10 cellular contexts compared by ENCODE assay signal in genomic region chr13:60369242-60369641, GRCh38. TPM values are rescaled to one million over a fixed set of nuclear protein-coding genes. Genes with fewer than 3 reads are reported as not detected.
DNase-seq lines count a peak whose midpoint lies in the region; ATAC-seq, FAIRE-seq and TF ChIP-seq lines count a peak whose summit lies in the region.
"Had no signal": no experiment of that assay in that cellular context is flagged by ENCODE, and none has a peak within 500 bp of the region (broad histone marks: within the 10 kb centered on the region; RNA-seq: fewer than 3 reads in every experiment).

No MANE protein-coding gene starts in this region.

- H3K4me1 ChIP-seq in DOHH2 (ENCODE audit: control insufficient read depth, low read length): peaks cover 6% of the 10 kb centered on the region
- no peaks in the 10 kb centered on the region for H3K4me1 ChIP-seq in Panc1 (ENCODE audit: control insufficient read depth, insufficient read depth, low read length)
- no peaks in the 10 kb centered on the region for H3K4me1 ChIP-seq in HepG2 (ENCODE audit: insufficient read depth, low read length)
- no peaks in the 10 kb centered on the region for H3K4me1 ChIP-seq in sigmoid colon

- H3K4me1 Mint-ChIP-seq in activated CD4-positive, alpha-beta T cell treated with anti-CD3 and anti-CD28 coated beads, Interleukin-2, amount 10 ng/mL, durations not matched to agents 24 days and 14 days: no peaks in the 10 kb centered on the region
- H3K4me1 Mint-ChIP-seq in activated naive CD8-positive, alpha-beta T cell treated with anti-CD3 and anti-CD28 coated beads for 36 hours: no peaks in the 10 kb centered on the region

- no peak overlapping the region for H3K4me3 ChIP-seq in DOHH2 (ENCODE audit: low read length)
- H3K4me3 ChIP-seq in Panc1 (ENCODE audit: low read depth in 2 of 2, low read length in 2 of 2): no peak overlapping the region
- no peak overlapping the region for H3K4me3 ChIP-seq in HepG2 (replicated peaks in 1 of 3; ENCODE audit: insufficient read depth in 1 of 3, low read depth in 2 of 3, low read length in 3 of 3)
- H3K4me3 ChIP-seq in sigmoid colon: no peak overlapping the region
- H3K4me3 ChIP-seq: coronary artery had no signal

- BruUV-seq in Panc1 (replicated peaks; lab: Mats Ljungman, UMichigan): no TSS peak
- no TSS peak for BruUV-seq in HepG2 (replicated peaks; lab: Mats Ljungman, UMichigan)

- no peak for TF ChIP-seq EP300 in HepG2 (IDR thresholded peaks at IDR 0.05; ENCODE audit: low read depth in 2 of 2, low read length in 2 of 2)
- TF ChIP-seq EP300 in HepG2 (CRISPR knock-in tag; IDR thresholded peaks at IDR 0.05; ENCODE audit: borderline replicate concordance): no peak
- no peak for TF ChIP-seq EP300 in sigmoid colon (IDR thresholded peaks at IDR 0.05)

- no peak for DNase-seq in Panc1 (ENCODE audit: low read depth, low spot score)
- DNase-seq in HepG2 (ENCODE audit: low spot score): no peak
- DNase-seq in activated CD4-positive, alpha-beta T cell treated with anti-CD3 and anti-CD28 coated beads, Interleukin-2, amount 10 ng/mL, durations not matched to agents 24 days and 14 days: no peak
- no peak for DNase-seq in sigmoid colon
- no peak for DNase-seq in activated naive CD8-positive, alpha-beta T cell treated with anti-CD3 and anti-CD28 coated beads for 36 hours
- DNase-seq: stimulated activated naive CD4-positive, alpha-beta T cell treated with Interleukin-2 at 50 U/mL for 16 hours had no signal

- in situ Hi-C loops in Panc1 (cut with HindIII; ENCODE audit: low pct_unique_long_range_greater_than_20kb, low sequenced_read_pairs) (no loop called here), HepG2 (cut with HindIII; ENCODE audit: extremely low pct_ligation_motif_present, low pct_unique_long_range_greater_than_20kb) (no loop called here)

- H3K4me3 Mint-ChIP-seq in activated CD4-positive, alpha-beta T cell treated with anti-CD3 and anti-CD28 coated beads, Interleukin-2, amount 10 ng/mL, durations not matched to agents 24 days and 14 days: no peak overlapping the region
- H3K4me3 Mint-ChIP-seq in activated naive CD8-positive, alpha-beta T cell treated with anti-CD3 and anti-CD28 coated beads for 36 hours: no peak overlapping the region

- no peaks in the 10 kb centered on the region for H3K27me3 Mint-ChIP-seq in activated CD4-positive, alpha-beta T cell treated with anti-CD3 and anti-CD28 coated beads, Interleukin-2, amount 10 ng/mL, durations not matched to agents 24 days and 14 days
- no peaks in the 10 kb centered on the region for H3K27me3 Mint-ChIP-seq in activated naive CD8-positive, alpha-beta T cell treated with anti-CD3 and anti-CD28 coated beads for 36 hours

- intact Hi-C loops in Panc1 (cut with micrococcal nuclease; ENCODE audit: unreplicated experiment) (no loop called here), HepG2 (cut with micrococcal nuclease; ENCODE audit: unreplicated experiment) (no loop called here), sigmoid colon (cut with DNase I) (no loop called here)
- intact Hi-C loops in activated CD4-positive, alpha-beta T cell treated with anti-CD3 and anti-CD28 coated beads, Interleukin-2, amount 10 ng/mL, durations not matched to agents 24 days and 14 days (cut with micrococcal nuclease): no loop called here

- TF ChIP-seq RAD21 in HepG2 (CRISPR knock-in tag; IDR thresholded peaks at IDR 0.05): no peak

- H3K79me2 ChIP-seq in DOHH2 (ENCODE audit: control insufficient read depth, low read length) (no peaks in the 10 kb centered on the region), HepG2 (ENCODE audit: insufficient read depth, low read length) (no peaks in the 10 kb centered on the region)

- no peak for FAIRE-seq in HepG2 (lab: Jason Lieb, UNC)

- H3K9me3 Mint-ChIP-seq in activated CD4-positive, alpha-beta T cell treated with anti-CD3 and anti-CD28 coated beads, Interleukin-2, amount 10 ng/mL, durations not matched to agents 24 days and 14 days: no peaks in the 10 kb centered on the region
- peaks cover 1% of the 10 kb centered on the region for H3K9me3 Mint-ChIP-seq in activated naive CD8-positive, alpha-beta T cell treated with anti-CD3 and anti-CD28 coated beads for 36 hours

- H3K4me2 ChIP-seq in DOHH2 (ENCODE audit: low read length) (no peak overlapping the region), HepG2 (ENCODE audit: low read depth, low read length) (no peak overlapping the region)

- H3K36me3 ChIP-seq in DOHH2 (ENCODE audit: control insufficient read depth, low read length) (no peaks in the 10 kb centered on the region), Panc1 (ENCODE audit: control insufficient read depth, insufficient read depth, low read length) (no peaks in the 10 kb centered on the region), HepG2 (replicated peaks in 1 of 2; ENCODE audit: control insufficient read depth in 1 of 2, insufficient read depth in 2 of 2, low read length in 2 of 2) (no peaks in the 10 kb centered on the region), sigmoid colon (no peaks in the 10 kb centered on the region)

- no peak overlapping the region for H3K9ac ChIP-seq in HepG2 (ENCODE audit: insufficient read depth, low read depth, low read length)

- POLR2A ChIA-PET in Panc1 (lab: Charles Lee): no interaction called here
- POLR2A ChIA-PET in HepG2 (lab: Yijun Ruan, JAX): no interaction called here

- no peaks in the 10 kb centered on the region for H3K9me3 ChIP-seq in DOHH2 (ENCODE audit: control insufficient read depth, insufficient read depth, low read length)
- H3K9me3 ChIP-seq in Panc1 (ENCODE audit: control insufficient read depth, insufficient read depth, low read depth, low read length): no peaks in the 10 kb centered on the region
- no peaks in the 10 kb centered on the region for H3K9me3 ChIP-seq in HepG2 (ENCODE audit: low read length)
- no peaks in the 10 kb centered on the region for H3K9me3 ChIP-seq in sigmoid colon

- no peak overlapping the region for H3K27ac Mint-ChIP-seq in activated CD4-positive, alpha-beta T cell treated with anti-CD3 and anti-CD28 coated beads, Interleukin-2, amount 10 ng/mL, durations not matched to agents 24 days and 14 days
- no peak overlapping the region for H3K27ac Mint-ChIP-seq in activated naive CD8-positive, alpha-beta T cell treated with anti-CD3 and anti-CD28 coated beads for 36 hours

- ATAC-seq in GM21737 (IDR thresholded peaks at IDR 0.05; ENCODE audit: unreplicated experiment): peak; percentile 57
- no peak for ATAC-seq in Panc1
- ATAC-seq in HepG2: peak; percentile 46; the same call in 2 of the 3 replicates
- no peak for ATAC-seq in GM21367 (IDR thresholded peaks at IDR 0.05; ENCODE audit: unreplicated experiment)

- H3F3A ChIP-seq in DOHH2 (ENCODE audit: control insufficient read depth, insufficient read depth): no peaks in the 10 kb centered on the region

- H4K20me1 ChIP-seq in DOHH2 (ENCODE audit: control insufficient read depth, insufficient read depth, low read depth, low read length) (no peaks in the 10 kb centered on the region), HepG2 (ENCODE audit: insufficient read depth, low read length) (no peaks in the 10 kb centered on the region)

- TF ChIP-seq POLR2A in HepG2 (IDR thresholded peaks at IDR 0.05; ENCODE audit: insufficient read depth in 1 of 2, low read depth in 2 of 2, low read length in 2 of 2): no peak
- TF ChIP-seq POLR2A in sigmoid colon (IDR thresholded peaks at IDR 0.05): no peak

- CTCF ChIA-PET in Panc1 (lab: Charles Lee) (no interaction called here), HepG2 (lab: Yijun Ruan, JAX; ENCODE audit: low intra/inter-chr PET ratio, low total read pairs) (no interaction called here)

- TF ChIP-seq CTCF in DOHH2 (IDR thresholded peaks at IDR 0.05; ENCODE audit: low read depth, low read length, poor library complexity, severe bottlenecking) (peak; percentile 54), Panc1 (IDR thresholded peaks at IDR 0.05) (peak; percentile 24; the same call in 1 of the 2 replicates), HepG2 (CRISPR knock-in tag; IDR thresholded peaks at IDR 0.05) (no peak), sigmoid colon (IDR thresholded peaks at IDR 0.05) (peak in 1 of 4 experiments; percentile 23)

- no peak overlapping the region for H3K27ac ChIP-seq in DOHH2 (ENCODE audit: low read depth, low read length)
- H3K27ac ChIP-seq in Panc1 (ENCODE audit: low read length): no peak overlapping the region
- H3K27ac ChIP-seq in HepG2 (ENCODE audit: extremely low read length, insufficient read depth, low read length): no peak overlapping the region
- H3K27ac ChIP-seq in sigmoid colon: no peak overlapping the region
- H3K27ac ChIP-seq: coronary artery had no signal

- H2AFZ ChIP-seq in HepG2 (ENCODE audit: low read length): peak overlapping the region; percentile 63

- H3K36me3 Mint-ChIP-seq in activated CD4-positive, alpha-beta T cell treated with anti-CD3 and anti-CD28 coated beads, Interleukin-2, amount 10 ng/mL, durations not matched to agents 24 days and 14 days (ENCODE audit: low read depth): no peaks in the 10 kb centered on the region
- no peaks in the 10 kb centered on the region for H3K36me3 Mint-ChIP-seq in activated naive CD8-positive, alpha-beta T cell treated with anti-CD3 and anti-CD28 coated beads for 36 hours

- peaks cover 3% of the 10 kb centered on the region for H3K27me3 ChIP-seq in DOHH2 (ENCODE audit: control insufficient read depth, low read length)
- H3K27me3 ChIP-seq in Panc1 (ENCODE audit: control insufficient read depth, insufficient read depth, low read length): no peaks in the 10 kb centered on the region
- no peaks in the 10 kb centered on the region for H3K27me3 ChIP-seq in HepG2 (ENCODE audit: control insufficient read depth in 1 of 2, insufficient read depth in 2 of 2, low read length in 2 of 2)
- H3K27me3 ChIP-seq in sigmoid colon: no peaks in the 10 kb centered on the region

- no peaks in the 10 kb centered on the region for H3K9me2 ChIP-seq in DOHH2 (replicated peaks; ENCODE audit: control insufficient read depth, low read length)

RNA-seq across cellular contexts. Expression of gene TDRD3, which starts 27.8 kb away (rescaled TPM):
- total RNA-seq in Panc1 (2021; ENCODE audit: unreplicated experiment) (10.8 TPM), HepG2 (2016; rRNA removed; fragmentation: Illumina TruSeq; extraction: Trizol) (11.8 and 13.3 TPM in 2 replicates), sigmoid colon (10 to 100 TPM; 27.4 to 43.5 (median 41.4) TPM)
- polyA plus RNA-seq in Panc1 (2012; ENCODE audit: insufficient read length): 4.6 TPM
- 57.8 and 58.7 TPM in 2 replicates for total RNA-seq in HepG2 (2016; cell fraction: cytosol; rRNA removed; fragmentation: Illumina TruSeq; extraction: Trizol; ENCODE audit: low read depth)
- 12.1 and 12.2 TPM in 2 replicates for total RNA-seq in HepG2 (2016; cell fraction: insoluble cytoplasmic fraction; rRNA removed; fragmentation: Illumina TruSeq; extraction: Trizol)
- 19.8 and 23.5 TPM in 2 replicates for total RNA-seq in HepG2 (2016; cell fraction: membrane; rRNA removed; fragmentation: Illumina TruSeq; extraction: Trizol)
- 17.1 and 18.3 TPM in 2 replicates for total RNA-seq in HepG2 (2016; cell fraction: nucleus; rRNA removed; fragmentation: Illumina TruSeq; extraction: Trizol)
- polyA plus RNA-seq in HepG2 (2011; rRNA removed) (3.7 and 4.7 TPM in 2 replicates), sigmoid colon (10 to 100 TPM in 2 of 3 donors, 1 to 10 TPM in 1; 9.3 to 14.4 (median 11.6) TPM)
- polyA plus RNA-seq in HepG2 (2011; cell fraction: cytosol; rRNA removed): 1.4 and 2.2 TPM in 2 replicates
- polyA plus RNA-seq in HepG2 (2011; cell fraction: nucleus; rRNA removed): 3.0 and 3.3 TPM in 2 replicates
- polyA plus RNA-seq in HepG2 (2012): 6.5 and 8.0 TPM in 2 replicates
- polyA plus RNA-seq in HepG2 (2016; cell fraction: cytosol; fragmentation: Illumina TruSeq; extraction: Trizol; ENCODE audit: low read depth): 2.8 and 3.0 TPM in 2 replicates
- polyA plus RNA-seq in HepG2 (2016; cell fraction: insoluble cytoplasmic fraction; fragmentation: Illumina TruSeq; extraction: Trizol; ENCODE audit: low read depth): 11.3 and 12.0 TPM in 2 replicates
- polyA plus RNA-seq in HepG2 (2016; cell fraction: membrane; fragmentation: Illumina TruSeq; extraction: Trizol; ENCODE audit: low read depth): 5.6 and 6.7 TPM in 2 replicates
- 7.9 and 9.5 TPM in 2 replicates for polyA plus RNA-seq in HepG2 (2016; cell fraction: nucleus; fragmentation: Illumina TruSeq; extraction: Trizol; ENCODE audit: insufficient read depth, low read depth)
- polyA minus RNA-seq in HepG2 (2011; rRNA and poly(A)+ RNA removed; ENCODE audit: low replicate concordance): 2.0 and 9.4 TPM in 2 replicates
- 9.1 and 10.1 TPM in 2 replicates for polyA minus RNA-seq in HepG2 (2011; cell fraction: cytosol; rRNA and poly(A)+ RNA removed)
- polyA minus RNA-seq in HepG2 (2011; cell fraction: nucleus; rRNA and poly(A)+ RNA removed): 30.9 and 31.6 TPM in 2 replicates
- 19.4 and 19.7 TPM in 2 replicates for total RNA-seq in activated CD4-positive, alpha-beta T cell treated with anti-CD3 and anti-CD28 coated beads, Interleukin-2, amount 10 ng/mL, durations not matched to agents 24 days and 14 days
- total RNA-seq in activated naive CD8-positive, alpha-beta T cell treated with anti-CD3 and anti-CD28 coated beads for 36 hours: 10 to 100 TPM; 19.2 to 19.9 TPM

Comparison
In these comparisons a context has a peak if more than half of its experiments do, and no peak if none do; other contexts are left out.
1. ATAC-seq: peak in GM21737 (single experiment) and HepG2 (single experiment); none in Panc1 (single experiment) and GM21367 (single experiment).